ENCODE assay signal across 25 cellular contexts in genomic region chr11:86990079-86990478, GRCh38. TPM values are rescaled to one million over a fixed set of nuclear protein-coding genes. Genes with fewer than 3 reads are reported as not detected.
DNase-seq lines count a peak whose midpoint lies in the region; ATAC-seq and TF ChIP-seq lines count a peak whose summit lies in the region.
"Had no signal": no experiment of that assay in that cellular context is flagged by ENCODE, and none has a peak within 500 bp of the region (broad histone marks: within the 10 kb centered on the region; RNA-seq: fewer than 3 reads in every experiment).

No MANE protein-coding gene starts in this region.

- no peaks in the 10 kb centered on the region for H3K36me3 Mint-ChIP-seq in activated CD4-positive, alpha-beta memory T cell treated with anti-CD3 and anti-CD28 coated beads for 36 hours
- H3K36me3 Mint-ChIP-seq: activated naive CD8-positive, alpha-beta T cell treated with anti-CD3 and anti-CD28 coated beads for 36 hours; CD14-positive monocyte; IgD-negative memory B cell; immature natural killer cell had no signal

- in situ Hi-C loops in astrocyte of the spinal cord (cut with HindIII; ENCODE audit: low sequenced_read_pairs): no loop called here

- ATAC-seq in GM19397 (IDR thresholded peaks at IDR 0.05; ENCODE audit: unreplicated experiment): no peak
- no peak for ATAC-seq in GM21447 (IDR thresholded peaks at IDR 0.05; ENCODE audit: unreplicated experiment)
- ATAC-seq: activated CD8-positive, alpha-beta T cell treated with anti-CD3 and anti-CD28 coated beads, Interleukin-2, amount 10 ng/mL, durations not matched to agents 7 days and 5 days had no signal

- H3K27me3 Mint-ChIP-seq in activated CD4-positive, alpha-beta memory T cell treated with anti-CD3 and anti-CD28 coated beads for 36 hours: peaks cover 2% of the 10 kb centered on the region

- no peak overlapping the region for H3K4me3 ChIP-seq in HEK293 (ENCODE audit: low read depth, low read length)
- no peak overlapping the region for H3K4me3 ChIP-seq in astrocyte of the spinal cord (ENCODE audit: low read depth, low read length)
- H3K4me3 ChIP-seq: A549, esophagus muscularis mucosa, lung, psoas muscle had no signal

- no peaks in the 10 kb centered on the region for H3K9me3 ChIP-seq in HEK293 (ENCODE audit: control insufficient read depth, insufficient read depth, low read depth, low read length)
- H3K9me3 ChIP-seq: A549, esophagus muscularis mucosa, psoas muscle had no signal

- no peak overlapping the region for H3K27ac Mint-ChIP-seq in activated CD4-positive, alpha-beta memory T cell treated with anti-CD3 and anti-CD28 coated beads for 36 hours
- H3K27ac Mint-ChIP-seq: activated CD8-positive, alpha-beta T cell treated with anti-CD3 and anti-CD28 coated beads, Interleukin-2, amount 10 ng/mL, durations not matched to agents 7 days and 5 days; activated naive CD8-positive, alpha-beta T cell treated with anti-CD3 and anti-CD28 coated beads for 36 hours; CD14-positive monocyte; IgD-negative memory B cell; immature natural killer cell; T-helper 1 cell treated with Interleukin-12 subunit alpha and Interleukin-12 subunit beta and Interleukin-4 antibody, amounts not matched to agents 30 μg/mL and 1 μg/mL, for 36 hours had no signal

- H3K36me3 ChIP-seq in HEK293 (ENCODE audit: control insufficient read depth in 2 of 2, insufficient read depth in 1 of 2, low read length in 2 of 2): no peaks in the 10 kb centered on the region
- H3K36me3 ChIP-seq: esophagus muscularis mucosa had no signal

- DNase-seq in A172 (ENCODE audit: low spot score): peak; percentile 4
- DNase-seq in astrocyte of the spinal cord (ENCODE audit: low read depth, low spot score): peak; percentile 30
- DNase-seq in myocyte (ENCODE audit: low read depth): peak; percentile 20
- no peak for DNase-seq in hippocampal formation (lab: John Stamatoyannopoulos, UW)
- no peak for DNase-seq in activated CD4-positive, alpha-beta memory T cell treated with anti-CD3 and anti-CD28 coated beads for 36 hours
- DNase-seq: activated CD8-positive, alpha-beta T cell treated with anti-CD3 and anti-CD28 coated beads, Interleukin-2, amount 10 ng/mL, durations not matched to agents 7 days and 5 days; activated naive CD8-positive, alpha-beta T cell treated with anti-CD3 and anti-CD28 coated beads for 36 hours; caudate nucleus; head of caudate nucleus; immature natural killer cell; NCI-H187; NCI-H446 treated with DMSO at 0.1 percent for 48 hours; nephron progenitor cell; psoas muscle; stimulated activated CD4-positive, alpha-beta T cell treated with anti-CD3 and anti-CD28 coated beads, Interleukin-12 subunit alpha, Interleukin-12 subunit beta, amount 100 ng/mL, for 4 hours had no signal

- H3K4me1 ChIP-seq in HEK293 (ENCODE audit: control insufficient read depth, insufficient read depth, low read length): peaks cover 7% of the 10 kb centered on the region
- H3K4me1 ChIP-seq: psoas muscle had no signal

- CTCF ChIA-PET in HEK293 (lab: Yijun Ruan, JAX): no interaction called here
- CTCF ChIA-PET in activated CD4-positive, alpha-beta memory T cell treated with anti-CD3 and anti-CD28 coated beads for 36 hours (lab: Charles Lee): no interaction called here

- H3K27ac ChIP-seq in HEK293 (ENCODE audit: extremely low read depth, low read depth, low read length): no peak overlapping the region
- H3K27ac ChIP-seq: A549, esophagus muscularis mucosa, psoas muscle, VCaP had no signal

- H3K4me1 Mint-ChIP-seq in activated CD4-positive, alpha-beta memory T cell treated with anti-CD3 and anti-CD28 coated beads for 36 hours (ENCODE audit: low read depth): no peaks in the 10 kb centered on the region
- H3K4me1 Mint-ChIP-seq: activated naive CD8-positive, alpha-beta T cell treated with anti-CD3 and anti-CD28 coated beads for 36 hours; CD14-positive monocyte; IgD-negative memory B cell; immature natural killer cell had no signal

- no peaks in the 10 kb centered on the region for H3K9me3 Mint-ChIP-seq in activated CD4-positive, alpha-beta memory T cell treated with anti-CD3 and anti-CD28 coated beads for 36 hours
- H3K9me3 Mint-ChIP-seq: activated naive CD8-positive, alpha-beta T cell treated with anti-CD3 and anti-CD28 coated beads for 36 hours; CD14-positive monocyte; IgD-negative memory B cell; immature natural killer cell; nephron progenitor cell; T-helper 1 cell treated with Interleukin-12 subunit alpha and Interleukin-12 subunit beta and Interleukin-4 antibody, amounts not matched to agents 30 μg/mL and 1 μg/mL, for 36 hours had no signal

- no peak overlapping the region for H3K4me3 Mint-ChIP-seq in activated CD4-positive, alpha-beta memory T cell treated with anti-CD3 and anti-CD28 coated beads for 36 hours
- H3K4me3 Mint-ChIP-seq: activated CD8-positive, alpha-beta T cell treated with anti-CD3 and anti-CD28 coated beads, Interleukin-2, amount 10 ng/mL, durations not matched to agents 7 days and 5 days; activated naive CD8-positive, alpha-beta T cell treated with anti-CD3 and anti-CD28 coated beads for 36 hours; CD14-positive monocyte; IgD-negative memory B cell; immature natural killer cell; nephron progenitor cell; T-helper 1 cell treated with Interleukin-12 subunit alpha and Interleukin-12 subunit beta and Interleukin-4 antibody, amounts not matched to agents 30 μg/mL and 1 μg/mL, for 36 hours had no signal

- POLR2A ChIA-PET in HEK293 (lab: Yijun Ruan, JAX): no interaction called here
- POLR2A ChIA-PET in activated CD4-positive, alpha-beta memory T cell treated with anti-CD3 and anti-CD28 coated beads for 36 hours (lab: Charles Lee): no interaction called here

- intact Hi-C loops in activated CD4-positive, alpha-beta memory T cell treated with anti-CD3 and anti-CD28 coated beads for 36 hours (cut with micrococcal nuclease): no loop called here

- no peak for TF ChIP-seq CTCF in HEK293 (tag by site-specific recombination; IDR thresholded peaks at IDR 0.05)
- no peak for TF ChIP-seq CTCF in astrocyte of the spinal cord (IDR thresholded peaks at IDR 0.05; ENCODE audit: low read depth, low read length)

TF ChIP-seq in HEK293, 187 proteins besides CTCF, POLR2A, EP300 and RAD21:
- TF ChIP-seq PRDM1 (tag by site-specific recombination; IDR thresholded peaks at IDR 0.05) (peak; percentile 22), ZFP3 (tag by site-specific recombination; IDR thresholded peaks at IDR 0.05; ENCODE audit: low read depth) (no peak)
TF ChIP-seq in HEK293: peak in this region for 1.

RNA-seq across cellular contexts. Expression of gene FZD4, which starts 34.9 kb away (rescaled TPM):
- total RNA-seq in A172 (2014; rRNA removed; shearing (Covaris generic)): 2.0 and 2.8 TPM in 2 replicates
- total RNA-seq in myocyte: 5.0 and 6.6 TPM in 2 replicates
- 3.3 TPM for polyA plus RNA-seq in myocyte (2012)
- under 1 TPM; 0.33 to 0.36 TPM for total RNA-seq in activated CD4-positive, alpha-beta memory T cell treated with anti-CD3 and anti-CD28 coated beads for 36 hours
- total RNA-seq: activated CD8-positive, alpha-beta T cell treated with anti-CD3 and anti-CD28 coated beads, Interleukin-2, amount 10 ng/mL, durations not matched to agents 7 days and 5 days had no signal
- polyA plus RNA-seq: CD14-positive monocyte, IgD-negative memory B cell had no signal

RNA-seq across cellular contexts. Expression of gene TMEM135, which starts 47.7 kb away (rescaled TPM):
- 18.7 and 173 TPM in 2 replicates for total RNA-seq in A172 (2014; rRNA removed; shearing (Covaris generic))
- total RNA-seq in myocyte: 25.0 and 26.9 TPM in 2 replicates
- 6.8 TPM for polyA plus RNA-seq in myocyte (2012)
- 10 to 100 TPM; 16.7 to 27.5 TPM for total RNA-seq in activated CD4-positive, alpha-beta memory T cell treated with anti-CD3 and anti-CD28 coated beads for 36 hours

Comparison
In these comparisons a context has a peak if more than half of its experiments do, and no peak if none do; other contexts are left out.
1. DNase-seq: peak in A172 (single experiment), astrocyte of the spinal cord (single experiment) and myocyte (single experiment); none in hippocampal formation (0 of 2) and activated CD4-positive, alpha-beta memory T cell treated with anti-CD3 and anti-CD28 coated beads for 36 hours (single experiment).